In the genomic region with DNA sequence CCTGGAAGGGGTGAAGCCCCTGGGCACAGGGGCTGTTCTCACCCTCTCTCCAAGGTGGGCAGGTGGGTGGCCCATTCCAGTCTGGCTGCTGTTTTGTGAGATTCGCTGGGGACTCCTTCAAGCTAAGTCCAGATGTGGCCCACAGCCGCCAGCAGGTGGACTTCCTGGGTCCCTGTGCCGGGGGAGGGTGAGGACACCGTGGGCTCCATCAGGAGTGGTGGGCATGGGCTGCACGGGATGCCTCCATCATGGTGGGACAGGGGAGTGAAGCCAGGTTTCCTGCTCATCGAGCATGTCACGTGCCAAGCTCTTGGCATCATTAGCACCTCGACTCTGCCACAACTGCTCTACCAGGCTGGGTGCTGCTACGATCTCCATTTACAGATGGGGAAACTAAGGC, we compare ENCODE assay signal across 10 cellular contexts. TPM values are rescaled to one million over a fixed set of nuclear protein-coding genes. Genes with fewer than 3 reads are reported as not detected.
DNase-seq lines count a peak whose midpoint lies in the region; ATAC-seq and TF ChIP-seq lines count a peak whose summit lies in the region.
"Had no signal": no experiment of that assay in that cellular context is flagged by ENCODE, and none has a peak within 500 bp of the region (broad histone marks: within the 10 kb centered on the region; RNA-seq: fewer than 3 reads in every experiment).

No MANE protein-coding gene starts in this region.

- no peaks in the 10 kb centered on the region for H3K36me3 ChIP-seq in breast epithelium
- peaks cover 4% of the 10 kb centered on the region for H3K36me3 ChIP-seq in brain microvascular endothelial cell (replicated peaks)
- no peaks in the 10 kb centered on the region for H3K36me3 ChIP-seq in mucosa of rectum (ENCODE audit: control insufficient read depth in 2 of 2, insufficient read depth in 2 of 2, low read length in 2 of 2)

- no peak for DNase-seq in MCF 10A (ENCODE audit: unreplicated experiment)
- DNase-seq in breast epithelium (ENCODE audit: low spot score in 2 of 2): no peak
- DNase-seq in brain microvascular endothelial cell: no peak
- no peak for DNase-seq in type B pancreatic cell (ENCODE audit: extremely low spot score, unreplicated experiment)
- no peak for DNase-seq in posterior vena cava (ENCODE audit: low spot score)
- DNase-seq in islet precursor cell: no peak
- DNase-seq: amniotic stem cell, NCI-H510A had no signal

- no peak for TF ChIP-seq POLR2A in breast epithelium (IDR thresholded peaks at IDR 0.05)

- H3K9ac ChIP-seq in mucosa of rectum (ENCODE audit: low read depth in 1 of 2, low read length in 2 of 2): no peak overlapping the region

- H3K4me3 ChIP-seq in breast epithelium (no peak overlapping the region), brain microvascular endothelial cell (ENCODE audit: low read depth, low read length) (peak overlapping the region; percentile 71), mucosa of rectum (ENCODE audit: low read length in 2 of 2) (no peak overlapping the region)

- H3K9me3 ChIP-seq in breast epithelium (no peaks in the 10 kb centered on the region), mucosa of rectum (ENCODE audit: control insufficient read depth in 2 of 2, low read length in 2 of 2) (no peaks in the 10 kb centered on the region)

- H3K4me3 Mint-ChIP-seq in MCF 10A (ENCODE audit: unreplicated experiment) (peak overlapping the region; percentile 72), type B pancreatic cell (peak overlapping the region; percentile 89)

- H3K27me3 ChIP-seq in breast epithelium: no peaks in the 10 kb centered on the region
- no peaks in the 10 kb centered on the region for H3K27me3 ChIP-seq in brain microvascular endothelial cell (replicated peaks)
- H3K27me3 ChIP-seq in mucosa of rectum (ENCODE audit: control insufficient read depth in 2 of 2, insufficient read depth in 2 of 2, low read length in 2 of 2): peaks cover 5 to 7% of the 10 kb centered on the region in 2 donors

- H3K27ac ChIP-seq in breast epithelium (no peak overlapping the region), brain microvascular endothelial cell (no peak overlapping the region), mucosa of rectum (ENCODE audit: low read depth in 2 of 2, low read length in 2 of 2) (peak overlapping the region; percentile 39 to 58)

- ATAC-seq in GM18519 (IDR thresholded peaks at IDR 0.05; ENCODE audit: low FRiP score, unreplicated experiment): no peak

- POLR2A ChIA-PET in MCF 10A (lab: Yijun Ruan, JAX): no interaction called here

- H3K27me3 Mint-ChIP-seq in MCF 10A (ENCODE audit: insufficient read depth, unreplicated experiment) (no peaks in the 10 kb centered on the region), type B pancreatic cell (peaks cover 3% of the 10 kb centered on the region)

- no peaks in the 10 kb centered on the region for H3K4me1 Mint-ChIP-seq in MCF 10A (ENCODE audit: insufficient read depth, unreplicated experiment)
- H3K4me1 Mint-ChIP-seq in type B pancreatic cell (ENCODE audit: unreplicated experiment): peaks cover 15% of the 10 kb centered on the region

- in situ Hi-C loops in brain microvascular endothelial cell (cut with HindIII; ENCODE audit: low pct_ligation_motif_present, low sequenced_read_pairs): no loop called here

- H3K4me1 ChIP-seq in breast epithelium (no peaks in the 10 kb centered on the region), mucosa of rectum (ENCODE audit: control insufficient read depth in 2 of 2, insufficient read depth in 2 of 2, low read length in 2 of 2) (peaks cover 0 to 8% of the 10 kb centered on the region in 2 donors)

- no peak for TF ChIP-seq CTCF in MCF 10A (IDR thresholded peaks at IDR 0.05; ENCODE audit: unreplicated experiment)
- no peak for TF ChIP-seq CTCF in breast epithelium (IDR thresholded peaks at IDR 0.05)
- no peak for TF ChIP-seq CTCF in brain microvascular endothelial cell (IDR thresholded peaks at IDR 0.05; ENCODE audit: low read depth, low read length, missing control alignments)
- TF ChIP-seq CTCF in type B pancreatic cell (conservative IDR thresholded peaks at IDR 0.05): no peak

- no peak overlapping the region for H3K27ac Mint-ChIP-seq in MCF 10A (ENCODE audit: low read depth, unreplicated experiment)
- no peak overlapping the region for H3K27ac Mint-ChIP-seq in type B pancreatic cell

- peaks cover 10% of the 10 kb centered on the region for H3K36me3 Mint-ChIP-seq in MCF 10A (ENCODE audit: insufficient read depth, unreplicated experiment)
- no peaks in the 10 kb centered on the region for H3K36me3 Mint-ChIP-seq in type B pancreatic cell

- H3K9me3 Mint-ChIP-seq in MCF 10A (ENCODE audit: unreplicated experiment): no peaks in the 10 kb centered on the region
- no peaks in the 10 kb centered on the region for H3K9me3 Mint-ChIP-seq in type B pancreatic cell

- intact Hi-C loops in MCF 10A (cut with micrococcal nuclease): no loop called here
- intact Hi-C loops in breast epithelium (cut with DNase I; ENCODE audit: low total_unique reads): no loop called here
- intact Hi-C loops in posterior vena cava (cut with DNase I): loop anchor here in 1 of 2 donors (5.0 kb wide), 1 partner anchor 47 kb away; no protein-coding TSS in a partner anchor

- BruUV-seq in MCF 10A (replicated peaks; lab: Mats Ljungman, UMichigan): no TSS peak

- CTCF ChIA-PET in MCF 10A (lab: Yijun Ruan, JAX): interaction anchor here (0.5 to 1.0 kb wide), 3 partner anchors 31 to 492 kb away, joined by 3 to 4 read pairs (median 3); no protein-coding TSS in a partner anchor

RNA-seq across cellular contexts. Expression of a gene that starts 1.8 kb away (rescaled TPM):
- total RNA-seq in MCF 10A (2022): 27.8 and 41.3 TPM in 2 replicates
- total RNA-seq in breast epithelium: 1 to 10 TPM; 3.2 to 3.9 (median 3.4) TPM
- 22.2 and 32.8 TPM in 2 replicates for total RNA-seq in type B pancreatic cell (ENCODE audit: low replicate concordance)
- total RNA-seq in posterior vena cava: 100 to 1,000 TPM; 194 to 196 TPM

Comparison
In these comparisons a context has a peak if more than half of its experiments do, and no peak if none do; other contexts are left out.
1. H3K27ac ChIP-seq: peak in mucosa of rectum (2 of 2); none in breast epithelium (0 of 2) and brain microvascular endothelial cell (single experiment).